In genomic region chr1:182990413-182991144, GRCh38 we compare ENCODE assay signal across 1 cellular context.
TF ChIP-seq lines count a peak whose summit lies in the region.

No MANE protein-coding gene starts in this region.

TF ChIP-seq in K562, 482 proteins besides CTCF, POLR2A, EP300 and RAD21 (continued from another document):
- TF ChIP-seq XRCC4 (IDR thresholded peaks at IDR 0.05; ENCODE audit: extremely low read depth, insufficient read depth, insufficient read length) (no peak), L3MBTL2 (IDR thresholded peaks at IDR 0.05) (no peak), CEBPB (tag; IDR thresholded peaks at IDR 0.05) (peak; percentile 60), FOSL1 (tag; conservative IDR thresholded peaks at IDR 0.05) (0 out of 2 replicates have a peak, but pooled peaks have one; percentile 14)
TF ChIP-seq in K562: peak in this region for 3.
